In genomic region chr17:63837480-63837879, GRCh38 we compare ENCODE assay signal across 21 cellular contexts. TPM values are rescaled to one million over a fixed set of nuclear protein-coding genes. Genes with fewer than 3 reads are reported as not detected.
A peak's percentile ranks its signal among the peaks of the same experiment; 100 is the strongest.
DNase-seq lines count a peak whose midpoint lies in the region; ATAC-seq and TF ChIP-seq lines count a peak whose summit lies in the region.
"Had no signal": no experiment of that assay in that cellular context is flagged by ENCODE, and none has a peak within 500 bp of the region (broad histone marks: within the 10 kb centered on the region; RNA-seq: fewer than 3 reads in every experiment).

No MANE protein-coding gene starts in this region.

- CTCF ChIA-PET in HEK293 (lab: Yijun Ruan, JAX) = interaction anchor here (0.7 to 1.5 kb wide), 2 partner anchors 9 to 11 kb away, joined by 5 read pairs; no protein-coding TSS in a partner anchor

- H3K79me1 ChIP-seq in mesenchymal stem cell (replicated peaks; ENCODE audit: low read length, poor library complexity, severe bottlenecking) = peaks cover 43% of the 10 kb centered on the region

- TF ChIP-seq POLR2A in breast epithelium (IDR thresholded peaks at IDR 0.05) = no peak
- TF ChIP-seq POLR2A in testis (IDR thresholded peaks at IDR 0.05) = no peak

- no peak overlapping the region for H3K4ac ChIP-seq in mesenchymal stem cell (ENCODE audit: low read depth in 1 of 2, low read length in 2 of 2)

- no peak overlapping the region for H3K4me3 ChIP-seq in HEK293 (ENCODE audit: low read depth, low read length)
- H3K4me3 ChIP-seq in breast epithelium = peak overlapping the region in 1 of 3 donors; percentile 52
- H3K4me3 ChIP-seq in mesenchymal stem cell (ENCODE audit: insufficient read depth in 1 of 2, low read depth in 1 of 2, low read length in 2 of 2) = no peak overlapping the region
- no peak overlapping the region for H3K4me3 ChIP-seq in testis

- DNase-seq in breast epithelium (ENCODE audit: low spot score in 2 of 2) (no peak), mesenchymal stem cell (no peak), testis (no peak), NCI-H226 (no peak), cerebellar nuclear complex (lab: John Stamatoyannopoulos, UW) (no peak)
- DNase-seq: activated B cell treated with CpG ODN at 0.5 μM for 24 hours; activated naive CD4-positive, alpha-beta T cell treated with anti-CD3 and anti-CD28 coated beads, Interleukin-2, amount 50 U/mL, for 16 hours; central memory CD4-positive, alpha-beta T cell; erythroblast; HFFc6; hippocampal formation; NCI-H2029 treated with DMSO at 0.1 percent for 48 hours; NCI-H69; stimulated activated naive CD8-positive, alpha-beta T cell treated with anti-CD3 and anti-CD28 coated beads, Interleukin-15, Interleukin-2, amounts not matched to agents 100 U/mL and 50 U/mL, for 24 hours; T-cell had no signal

- TF ChIP-seq CTCF in HEK293 (tag by site-specific recombination; IDR thresholded peaks at IDR 0.05) (no peak), breast epithelium (IDR thresholded peaks at IDR 0.05) (no peak), testis (IDR thresholded peaks at IDR 0.05) (no peak)

- no peak overlapping the region for H2BK120ac ChIP-seq in mesenchymal stem cell (ENCODE audit: low read depth, low read length)

- intact Hi-C loops in breast epithelium (cut with DNase I; ENCODE audit: low total_unique reads) (loop anchor here (5.0 kb wide), 1 partner anchor 140 kb away; no protein-coding TSS in a partner anchor), testis (cut with DNase I; ENCODE audit: low total_unique reads) (no loop called here)

- H3K4me1 ChIP-seq in HEK293 (ENCODE audit: control insufficient read depth, insufficient read depth, low read length) (peaks cover 20% of the 10 kb centered on the region), breast epithelium (peaks cover 11 to 33% of the 10 kb centered on the region in 2 donors), mesenchymal stem cell (ENCODE audit: control insufficient read depth, insufficient read depth, low read depth, low read length) (peaks cover 34% of the 10 kb centered on the region), testis (peaks cover 43% of the 10 kb centered on the region)

- no peak overlapping the region for H3K18ac ChIP-seq in mesenchymal stem cell (ENCODE audit: low read depth in 1 of 2, low read length in 2 of 2)

- no peak overlapping the region for H2BK12ac ChIP-seq in mesenchymal stem cell (ENCODE audit: low read length in 2 of 2)

- H3K9me3 ChIP-seq in HEK293 (ENCODE audit: control insufficient read depth, insufficient read depth, low read depth, low read length) (no peaks in the 10 kb centered on the region), breast epithelium (no peaks in the 10 kb centered on the region), mesenchymal stem cell (ENCODE audit: control insufficient read depth, low read length) (no peaks in the 10 kb centered on the region), testis (no peaks in the 10 kb centered on the region)

- no peak overlapping the region for H2AFZ ChIP-seq in mesenchymal stem cell (ENCODE audit: low read depth, low read length)

- H4K8ac ChIP-seq in mesenchymal stem cell (ENCODE audit: low read length) = peak overlapping the region; percentile 31

- no peaks in the 10 kb centered on the region for H3K27me3 ChIP-seq in breast epithelium
- H3K27me3 ChIP-seq in mesenchymal stem cell (ENCODE audit: control insufficient read depth in 1 of 2, insufficient read depth in 1 of 2, low read length in 2 of 2) = no peaks in the 10 kb centered on the region
- H3K27me3 ChIP-seq in testis = no peaks in the 10 kb centered on the region

- H3K36me3 ChIP-seq in HEK293 (ENCODE audit: control insufficient read depth in 2 of 2, insufficient read depth in 1 of 2, low read length in 2 of 2) = peaks cover 33 to 59% of the 10 kb centered on the region in 2 experiments
- no peaks in the 10 kb centered on the region for H3K36me3 ChIP-seq in breast epithelium
- H3K36me3 ChIP-seq in mesenchymal stem cell (ENCODE audit: control insufficient read depth in 1 of 2, insufficient read depth in 2 of 2, low read depth in 1 of 2, low read length in 2 of 2) = peaks cover 50 to 55% of the 10 kb centered on the region in 2 experiments
- H3K36me3 ChIP-seq in testis (ENCODE audit: low read depth, missing control alignments) = no peaks in the 10 kb centered on the region

- WGBS in mesenchymal stem cell = 99% methylated on average over 12 of the region's 12 CpGs
- WGBS in testis, 2 donors = 85 to 86% methylated on average over 4 to 12 of the region's 12 CpGs

- POLR2A ChIA-PET in HEK293 (lab: Yijun Ruan, JAX) = interaction anchor here (6.5 kb wide), 1 partner anchor 8 kb away, joined by 65 read pairs; the partner anchor contains the start of genes FTSJ3 and PSMC5

- H2AK5ac ChIP-seq in mesenchymal stem cell (ENCODE audit: low read length, severe bottlenecking) = no peak overlapping the region

- H3K27ac ChIP-seq in HEK293 (ENCODE audit: extremely low read depth, low read depth, low read length) (no peak overlapping the region), breast epithelium (peak overlapping the region; percentile 90 to 92), mesenchymal stem cell (ENCODE audit: low read length, poor library complexity, severe bottlenecking) (no peak overlapping the region), testis (peak overlapping the region; percentile 69 to 97)

- no peak overlapping the region for H4K91ac ChIP-seq in mesenchymal stem cell (ENCODE audit: low read length)

- H3K9ac ChIP-seq in mesenchymal stem cell (ENCODE audit: low read length) = no peak overlapping the region

- H2BK5ac ChIP-seq in mesenchymal stem cell (ENCODE audit: low read depth, low read length, poor library complexity, severe bottlenecking) = peak overlapping the region; percentile 19

- no peak overlapping the region for H3K4me2 ChIP-seq in mesenchymal stem cell (ENCODE audit: low read length, poor library complexity, severe bottlenecking)

- H3K23ac ChIP-seq in mesenchymal stem cell (ENCODE audit: low read length in 2 of 2) = no peak overlapping the region

- no peak for ATAC-seq in HG03196 (IDR thresholded peaks at IDR 0.05; ENCODE audit: unreplicated experiment)
- ATAC-seq: sciatic nerve; stimulated activated naive CD8-positive, alpha-beta T cell treated with anti-CD3 and anti-CD28 coated beads, Interleukin-15, Interleukin-2, amounts not matched to agents 100 U/mL and 50 U/mL, for 24 hours; T-cell had no signal

- no peak overlapping the region for H3K14ac ChIP-seq in mesenchymal stem cell (ENCODE audit: low read length in 2 of 2)

- H2BK15ac ChIP-seq in mesenchymal stem cell (ENCODE audit: low read depth, poor library complexity, severe bottlenecking) = no peak overlapping the region

TF ChIP-seq in HEK293, 187 proteins besides CTCF, POLR2A, EP300 and RAD21:
- TF ChIP-seq GLIS2 (tag by site-specific recombination; IDR thresholded peaks at IDR 0.05) (peak; percentile 14; the same call in 1 of the 2 replicates), ZNF146 (tag by site-specific recombination; IDR thresholded peaks at IDR 0.05) (no peak)

RNA-seq across cellular contexts. Expression of gene SMARCD2, which starts 5.0 kb away (rescaled TPM):
- total RNA-seq in breast epithelium (100 to 1,000 TPM; 142 to 210 (median 192) TPM), testis (100 to 1,000 TPM; 121 to 122 TPM)
- 28.6 TPM for polyA plus RNA-seq in mesenchymal stem cell (2013, experiment 1 of 2)
- 27.5 TPM for polyA plus RNA-seq in mesenchymal stem cell (2013, experiment 2 of 2)
- polyA plus RNA-seq in testis (ENCODE audit: insufficient read depth, low read depth, low replicate concordance) = 95.2 TPM

RNA-seq across cellular contexts. Expression of gene FTSJ3, which starts 10.0 kb away (rescaled TPM):
- total RNA-seq in breast epithelium (10 to 100 TPM; 55.4 to 78.7 (median 59.1) TPM), testis (10 to 100 TPM; 47.2 to 59.7 TPM)
- 27.8 TPM for polyA plus RNA-seq in mesenchymal stem cell (2013, experiment 1 of 2)
- polyA plus RNA-seq in mesenchymal stem cell (2013, experiment 2 of 2) = 28.3 TPM
- 39.9 TPM for polyA plus RNA-seq in testis (ENCODE audit: insufficient read depth, low read depth, low replicate concordance)

RNA-seq across cellular contexts. Expression of gene PSMC5, which starts 10.2 kb away (rescaled TPM):
- 100 to 1,000 TPM in 2 of 3 donors, 10 to 100 TPM in 1; 98.3 to 110 (median 104) TPM for total RNA-seq in breast epithelium
- polyA plus RNA-seq in mesenchymal stem cell (2013, experiment 1 of 2) = 84.6 TPM
- 82.9 TPM for polyA plus RNA-seq in mesenchymal stem cell (2013, experiment 2 of 2)
- total RNA-seq in testis = 100 to 1,000 TPM; 121 to 145 TPM
- polyA plus RNA-seq in testis (ENCODE audit: insufficient read depth, low read depth, low replicate concordance) = 269 TPM

RNA-seq across cellular contexts. Expression of gene CSH2, which starts 36.0 kb away (rescaled TPM):
- total RNA-seq in breast epithelium = not detected
- not detected for polyA plus RNA-seq in mesenchymal stem cell (2013, experiment 1 of 2)
- polyA plus RNA-seq in mesenchymal stem cell (2013, experiment 2 of 2) = not detected
- total RNA-seq in testis = under 1 TPM in 1 of 2 donors, not detected in 1; 0.47 TPM
- not detected for polyA plus RNA-seq in testis (ENCODE audit: insufficient read depth, low read depth, low replicate concordance)
- total RNA-seq: activated B cell treated with CpG ODN at 0.5 μM for 24 hours, HFFc6, HT-29, M059J, sciatic nerve, T-cell had no signal
- polyA plus RNA-seq: neural cell had no signal

RNA-seq across cellular contexts. Expression of gene GH2, which starts 44.3 kb away (rescaled TPM):
- total RNA-seq in breast epithelium (not detected), testis (under 1 TPM in 1 of 2 donors, not detected in 1; 0.62 TPM)
- not detected for polyA plus RNA-seq in mesenchymal stem cell (2013, experiment 1 of 2)
- not detected for polyA plus RNA-seq in mesenchymal stem cell (2013, experiment 2 of 2)
- not detected for polyA plus RNA-seq in testis (ENCODE audit: insufficient read depth, low read depth, low replicate concordance)
- total RNA-seq: activated B cell treated with CpG ODN at 0.5 μM for 24 hours, HFFc6, HT-29, M059J, sciatic nerve, T-cell had no signal
- polyA plus RNA-seq: neural cell had no signal

Comparison
In these comparisons a context has a peak if more than half of its experiments do, and no peak if none do; other contexts are left out.
1. H3K27ac ChIP-seq: peak in breast epithelium (2 of 2) and testis (2 of 2); none in HEK293 (single experiment) and mesenchymal stem cell (single experiment).